ENCODE assay signal across 22 cellular contexts in the genomic region with DNA sequence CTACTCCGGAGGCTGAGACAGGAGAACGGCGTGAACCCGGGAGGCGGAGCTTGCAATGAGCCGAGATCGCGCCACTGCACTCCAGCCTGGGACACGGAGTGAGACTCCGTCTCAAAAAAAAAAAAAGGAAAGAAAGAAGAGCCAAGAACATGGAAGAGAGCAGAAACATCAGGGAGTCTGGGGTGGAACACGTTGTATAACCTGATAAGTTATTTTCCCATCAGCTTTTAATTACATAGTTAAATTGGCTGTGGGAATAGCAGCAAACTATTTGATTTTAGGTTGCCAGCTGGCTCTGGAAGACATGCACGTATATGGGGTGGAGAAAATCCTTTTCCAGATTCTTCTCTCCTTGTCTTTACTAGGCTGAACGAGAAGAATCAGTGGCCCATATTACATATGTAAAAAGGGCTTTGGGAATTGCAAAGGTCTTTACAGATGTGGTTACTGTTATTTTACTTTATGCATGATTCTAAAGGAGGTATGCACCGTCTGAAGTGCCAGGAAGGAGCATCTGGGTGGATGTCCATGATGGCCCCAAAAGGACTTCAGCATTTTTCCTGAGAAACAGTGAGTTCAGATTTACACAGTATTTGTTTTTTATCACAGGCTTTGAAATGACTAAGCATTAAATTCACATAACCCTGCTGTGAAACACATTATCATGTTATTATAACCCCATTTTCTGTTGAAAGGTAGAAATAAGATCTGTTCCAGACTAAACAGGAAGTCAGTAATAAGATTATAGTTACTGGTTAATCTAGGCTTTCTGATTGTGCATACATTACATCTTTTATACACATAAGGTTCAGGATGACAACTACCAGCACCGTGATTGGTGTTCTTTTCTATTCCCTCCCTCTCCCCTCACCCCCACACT. TPM values are rescaled to one million over a fixed set of nuclear protein-coding genes. Genes with fewer than 3 reads are reported as not detected.
A peak's percentile ranks its signal among the peaks of the same experiment; 100 is the strongest.
DNase-seq lines count a peak whose midpoint lies in the region; ATAC-seq, FAIRE-seq and TF ChIP-seq lines count a peak whose summit lies in the region.
"Had no signal": no experiment of that assay in that cellular context is flagged by ENCODE, and none has a peak within 500 bp of the region (broad histone marks: within the 10 kb centered on the region; RNA-seq: fewer than 3 reads in every experiment).

No MANE protein-coding gene starts in this region.

- peaks cover 0 to 3% (median 0%) of the 10 kb centered on the region in 11 donors for H3K9me3 Mint-ChIP-seq in naive thymus-derived CD4-positive, alpha-beta T cell
- H3K9me3 Mint-ChIP-seq in activated naive CD8-positive, alpha-beta T cell treated with anti-CD3 and anti-CD28 coated beads for 36 hours = no peaks in the 10 kb centered on the region
- H3K9me3 Mint-ChIP-seq: activated CD4-positive, alpha-beta memory T cell treated with anti-CD3 and anti-CD28 coated beads, Interleukin-2, amount 10 ng/mL, durations not matched to agents 7 days and 5 days; nephron progenitor cell had no signal

- H3K79me1 ChIP-seq in mesenchymal stem cell (replicated peaks; ENCODE audit: low read length, poor library complexity, severe bottlenecking) = no peaks in the 10 kb centered on the region

- peak overlapping the region; percentile 57 for H2AK5ac ChIP-seq in mesenchymal stem cell (ENCODE audit: low read length, severe bottlenecking)

- H3K27ac ChIP-seq in ACC112 (ENCODE audit: low read depth, low read length) = no peak overlapping the region
- no peak overlapping the region for H3K27ac ChIP-seq in K562 (ENCODE audit: extremely low read depth, low read depth, low read length)
- H3K27ac ChIP-seq in mesenchymal stem cell (ENCODE audit: low read length, poor library complexity, severe bottlenecking) = peak overlapping the region; percentile 78
- no peak overlapping the region for H3K27ac ChIP-seq in naive thymus-derived CD4-positive, alpha-beta T cell (ENCODE audit: low read depth, low read length)
- H3K27ac ChIP-seq: adrenal gland, heart left ventricle, upper lobe of left lung had no signal

- no peak overlapping the region for H2BK15ac ChIP-seq in mesenchymal stem cell (ENCODE audit: low read depth, poor library complexity, severe bottlenecking)

- DNase-seq in HEK293T (ENCODE audit: extremely low spot score) = no peak
- no peak for DNase-seq in K562 (ENCODE audit: extremely low read depth in 1 of 4, low spot score in 3 of 4)
- DNase-seq in mesenchymal stem cell = no peak
- DNase-seq in T-helper 9 cell = no peak
- no peak for DNase-seq in naive thymus-derived CD4-positive, alpha-beta T cell
- no peak for DNase-seq in activated naive CD8-positive, alpha-beta T cell treated with anti-CD3 and anti-CD28 coated beads for 36 hours
- DNase-seq: activated CD4-positive, alpha-beta memory T cell treated with anti-CD3 and anti-CD28 coated beads, Interleukin-2, amount 10 ng/mL, durations not matched to agents 7 days and 5 days; activated CD4-positive, CD25-positive, alpha-beta regulatory T cell; activated gamma-delta T cell treated with Interleukin-2 at 50 U/mL for 16 hours; activated T-cell treated with anti-CD3 and anti-CD28 coated beads for 4 hours; adrenal gland; caudate nucleus; CD4-positive, CD25-positive, alpha-beta regulatory T cell; DMS 273 treated with DMSO at 0.1 percent for 48 hours; heart left ventricle; NCI-H1417; NCI-H2107; nephron progenitor cell; T1000; upper lobe of left lung had no signal

- H3K14ac ChIP-seq in mesenchymal stem cell (ENCODE audit: low read length in 2 of 2) = no peak overlapping the region

- CTCF ChIA-PET in HEK293T (lab: Yijun Ruan, JAX) = no interaction called here
- CTCF ChIA-PET in K562 (lab: Yijun Ruan, JAX; ENCODE audit: low intra/inter-chr PET ratio) = no interaction called here
- CTCF ChIA-PET in naive thymus-derived CD4-positive, alpha-beta T cell (lab: Charles Lee) = no interaction called here

- no peak for TF ChIP-seq EP300 in K562 (IDR thresholded peaks at IDR 0.05; ENCODE audit: low read length)

- POLR2A ChIA-PET in HEK293T (lab: Yijun Ruan, JAX) (no interaction called here), K562 (lab: Yijun Ruan, JAX) (no interaction called here)
- POLR2A ChIA-PET in naive thymus-derived CD4-positive, alpha-beta T cell (lab: Charles Lee) = interaction anchor here (0.7 kb wide), 1 partner anchor 27 kb away, joined by 3 read pairs; no protein-coding TSS in a partner anchor

- H3K79me2 ChIP-seq in ACC112 (ENCODE audit: control insufficient read depth, insufficient read depth, low read length, unreplicated experiment) = peaks cover 3% of the 10 kb centered on the region
- H3K79me2 ChIP-seq in K562 (ENCODE audit: control insufficient read depth, insufficient read depth, low read length) = peaks cover 6% of the 10 kb centered on the region

- H4K91ac ChIP-seq in mesenchymal stem cell (ENCODE audit: low read length) = no peak overlapping the region

- H3K27me3 ChIP-seq in ACC112 (ENCODE audit: insufficient read depth, low read length) (no peaks in the 10 kb centered on the region), K562 (ENCODE audit: control insufficient read depth in 2 of 2, insufficient read depth in 2 of 2, low read length in 2 of 2) (no peaks in the 10 kb centered on the region), mesenchymal stem cell (ENCODE audit: control insufficient read depth in 1 of 2, insufficient read depth in 1 of 2, low read length in 2 of 2) (no peaks in the 10 kb centered on the region)
- H3K27me3 ChIP-seq in naive thymus-derived CD4-positive, alpha-beta T cell (ENCODE audit: control insufficient read depth in 2 of 2, insufficient read depth in 2 of 2, low read length in 2 of 2) = no peaks in the 10 kb centered on the region
- H3K27me3 ChIP-seq: adrenal gland, upper lobe of left lung had no signal

- no peaks in the 10 kb centered on the region for H4K20me1 ChIP-seq in K562 (replicated peaks; ENCODE audit: control insufficient read depth, insufficient read depth, low read length)

- TF ChIP-seq CTCF in K562 (IDR thresholded peaks at IDR 0.05 in 2 of 3, conservative IDR thresholded peaks at IDR 0.05 in 1 of 3; ENCODE audit: insufficient read depth in 2 of 3, low read depth in 1 of 3, low read length in 3 of 3) = no peak

- H3K27me3 Mint-ChIP-seq in naive thymus-derived CD4-positive, alpha-beta T cell = peaks cover 0 to 8% (median 0%) of the 10 kb centered on the region in 5 donors
- H3K27me3 Mint-ChIP-seq in activated naive CD8-positive, alpha-beta T cell treated with anti-CD3 and anti-CD28 coated beads for 36 hours = peaks cover 3% of the 10 kb centered on the region
- H3K27me3 Mint-ChIP-seq: activated CD4-positive, alpha-beta memory T cell treated with anti-CD3 and anti-CD28 coated beads, Interleukin-2, amount 10 ng/mL, durations not matched to agents 7 days and 5 days; CD4-positive, CD25-positive, alpha-beta regulatory T cell had no signal

- H3K36me3 Mint-ChIP-seq in naive thymus-derived CD4-positive, alpha-beta T cell = peaks cover 0 to 4% (median 0%) of the 10 kb centered on the region in 5 donors
- H3K36me3 Mint-ChIP-seq in activated naive CD8-positive, alpha-beta T cell treated with anti-CD3 and anti-CD28 coated beads for 36 hours = peaks cover 4% of the 10 kb centered on the region
- H3K36me3 Mint-ChIP-seq: CD4-positive, CD25-positive, alpha-beta regulatory T cell had no signal

- H3K27ac Mint-ChIP-seq in naive thymus-derived CD4-positive, alpha-beta T cell = no peak overlapping the region
- no peak overlapping the region for H3K27ac Mint-ChIP-seq in activated naive CD8-positive, alpha-beta T cell treated with anti-CD3 and anti-CD28 coated beads for 36 hours
- H3K27ac Mint-ChIP-seq: activated CD4-positive, alpha-beta memory T cell treated with anti-CD3 and anti-CD28 coated beads, Interleukin-2, amount 10 ng/mL, durations not matched to agents 7 days and 5 days; nephron progenitor cell had no signal

- ATAC-seq in K562 (peak; percentile 34), HG02798 (IDR thresholded peaks at IDR 0.05; ENCODE audit: poor library complexity, unreplicated experiment) (no peak)
- no peak for ATAC-seq in naive thymus-derived CD4-positive, alpha-beta T cell
- ATAC-seq: heart left ventricle had no signal

- H3K4me1 Mint-ChIP-seq in naive thymus-derived CD4-positive, alpha-beta T cell = peaks cover 0 to 33% (median 9%) of the 10 kb centered on the region in 7 donors
- peaks cover 11% of the 10 kb centered on the region for H3K4me1 Mint-ChIP-seq in activated naive CD8-positive, alpha-beta T cell treated with anti-CD3 and anti-CD28 coated beads for 36 hours

- H3K4me1 ChIP-seq in ACC112 (ENCODE audit: control insufficient read depth, insufficient read depth, low read length, unreplicated experiment) = peaks cover 11% of the 10 kb centered on the region
- H3K4me1 ChIP-seq in K562 (replicated peaks in 1 of 2; ENCODE audit: control insufficient read depth in 2 of 2, insufficient read depth in 2 of 2, low read length in 2 of 2) = peaks cover 0 to 7% of the 10 kb centered on the region in 2 experiments; a peak in 2 of 5 replicates
- H3K4me1 ChIP-seq in mesenchymal stem cell (ENCODE audit: control insufficient read depth, insufficient read depth, low read depth, low read length) = peaks cover 11% of the 10 kb centered on the region
- H3K4me1 ChIP-seq in naive thymus-derived CD4-positive, alpha-beta T cell (ENCODE audit: control insufficient read depth in 2 of 2, insufficient read depth in 2 of 2, low read length in 2 of 2) = peaks cover 0 to 8% of the 10 kb centered on the region in 2 donors
- H3K4me1 ChIP-seq: adrenal gland had no signal

- H3K18ac ChIP-seq in mesenchymal stem cell (ENCODE audit: low read depth in 1 of 2, low read length in 2 of 2) = no peak overlapping the region

- BruUV-seq in K562 (replicated peaks; lab: Mats Ljungman, UMichigan) = no TSS peak

- in situ Hi-C loops in K562 (cut with MboI) = no loop called here

- H3K9ac ChIP-seq in K562 (ENCODE audit: insufficient read depth in 1 of 2, low read depth in 2 of 2, low read length in 2 of 2) = no peak overlapping the region; a peak in 1 of 4 replicates
- no peak overlapping the region for H3K9ac ChIP-seq in mesenchymal stem cell (ENCODE audit: low read length)

- H2AFZ ChIP-seq in ACC112 (ENCODE audit: low read length, unreplicated experiment) (peak overlapping the region; percentile 44), K562 (ENCODE audit: low read depth, low read length) (peak overlapping the region; percentile 53), mesenchymal stem cell (ENCODE audit: low read depth, low read length) (no peak overlapping the region)

- no peaks in the 10 kb centered on the region for H3K9me1 ChIP-seq in K562 (ENCODE audit: control insufficient read depth, insufficient read depth, low read length)

- WGBS in K562 (ENCODE audit: insufficient coverage, low coverage, missing lambda C conversion rate) = 6% methylated on average over 6 of the region's 15 CpGs
- 91% methylated on average over 11 of the region's 15 CpGs for WGBS in mesenchymal stem cell

- no peak overlapping the region for H3K4ac ChIP-seq in mesenchymal stem cell (ENCODE audit: low read depth in 1 of 2, low read length in 2 of 2)

- no peak overlapping the region for H3K23ac ChIP-seq in mesenchymal stem cell (ENCODE audit: low read length in 2 of 2)

- H3K9me3 ChIP-seq in K562 (replicated peaks; ENCODE audit: control insufficient read depth, insufficient read depth, low read depth, low read length) (no peaks in the 10 kb centered on the region), mesenchymal stem cell (ENCODE audit: control insufficient read depth, low read length) (no peaks in the 10 kb centered on the region)
- no peaks in the 10 kb centered on the region for H3K9me3 ChIP-seq in naive thymus-derived CD4-positive, alpha-beta T cell (ENCODE audit: control insufficient read depth in 2 of 3, low read length in 3 of 3)
- H3K9me3 ChIP-seq: adrenal gland, heart left ventricle, upper lobe of left lung had no signal

- H2BK120ac ChIP-seq in mesenchymal stem cell (ENCODE audit: low read depth, low read length) = no peak overlapping the region

- H3K36me3 ChIP-seq in ACC112 (ENCODE audit: insufficient read depth, low read length) (no peaks in the 10 kb centered on the region), K562 (ENCODE audit: control insufficient read depth, insufficient read depth, low read length) (no peaks in the 10 kb centered on the region), mesenchymal stem cell (ENCODE audit: control insufficient read depth in 1 of 2, insufficient read depth in 2 of 2, low read depth in 1 of 2, low read length in 2 of 2) (no peaks in the 10 kb centered on the region)
- H3K36me3 ChIP-seq in naive thymus-derived CD4-positive, alpha-beta T cell (ENCODE audit: control insufficient read depth in 2 of 3, insufficient read depth in 3 of 3, low read length in 3 of 3) = peaks cover 0 to 6% (median 0%) of the 10 kb centered on the region in 3 experiments
- H3K36me3 ChIP-seq: adrenal gland, heart left ventricle, upper lobe of left lung had no signal

- H3K4me2 ChIP-seq in K562 (ENCODE audit: insufficient read depth, low read length) (peak overlapping the region; percentile 46), mesenchymal stem cell (ENCODE audit: low read length, poor library complexity, severe bottlenecking) (peak overlapping the region; percentile 52)

- TF ChIP-seq POLR2A in K562 (conservative IDR thresholded peaks at IDR 0.05) = peak; percentile 72

- no peak overlapping the region for H2BK12ac ChIP-seq in mesenchymal stem cell (ENCODE audit: low read length in 2 of 2)

- intact Hi-C loops in K562 (cut with micrococcal nuclease) = no loop called here
- intact Hi-C loops in naive thymus-derived CD4-positive, alpha-beta T cell (cut with micrococcal nuclease) = no loop called here

- no peak for FAIRE-seq in K562 (lab: Jason Lieb, UNC)

- H2BK5ac ChIP-seq in mesenchymal stem cell (ENCODE audit: low read depth, low read length, poor library complexity, severe bottlenecking) = no peak overlapping the region

- H4K8ac ChIP-seq in mesenchymal stem cell (ENCODE audit: low read length) = no peak overlapping the region

- H3K4me3 Mint-ChIP-seq in naive thymus-derived CD4-positive, alpha-beta T cell = no peak overlapping the region
- no peak overlapping the region for H3K4me3 Mint-ChIP-seq in activated naive CD8-positive, alpha-beta T cell treated with anti-CD3 and anti-CD28 coated beads for 36 hours
- H3K4me3 Mint-ChIP-seq: activated CD4-positive, alpha-beta memory T cell treated with anti-CD3 and anti-CD28 coated beads, Interleukin-2, amount 10 ng/mL, durations not matched to agents 7 days and 5 days; nephron progenitor cell had no signal

- TF ChIP-seq RAD21 in K562 (CRISPR knock-in tag; conservative IDR thresholded peaks at IDR 0.05 in 1 of 2, IDR thresholded peaks at IDR 0.05 in 1 of 2) = no peak

- H3K4me3 ChIP-seq in ACC112 (ENCODE audit: low read depth, low read length) (no peak overlapping the region), K562 (peak overlapping the region; percentile 13; the same call in 1 of the 2 replicates), mesenchymal stem cell (ENCODE audit: insufficient read depth in 1 of 2, low read depth in 1 of 2, low read length in 2 of 2) (no peak overlapping the region)
- no peak overlapping the region for H3K4me3 ChIP-seq in naive thymus-derived CD4-positive, alpha-beta T cell (ENCODE audit: low read length)
- H3K4me3 ChIP-seq: adrenal gland, heart left ventricle, upper lobe of left lung had no signal

RNA-seq across cellular contexts. Expression of a gene that starts 4.6 kb away (rescaled TPM):
- total RNA-seq in K562 (2011; cell fraction: chromatin; rRNA removed; ENCODE audit: low replicate concordance) = 22.6 and 69.7 TPM in 2 replicates
- 8.0 and 12.6 TPM in 2 replicates for total RNA-seq in K562 (2011; cell fraction: nucleolus; rRNA removed)
- 20.5 and 22.8 TPM in 2 replicates for total RNA-seq in K562 (2011; cell fraction: nucleoplasm; rRNA removed)
- total RNA-seq in K562 (2014; rRNA removed) = 5.7 and 6.2 TPM in 2 replicates
- 12.8 and 15.7 TPM in 2 replicates for total RNA-seq in K562 (2014; rRNA removed; fragmentation: Illumina TruSeq; extraction: Trizol)
- 11.9 and 12.0 TPM in 2 replicates for total RNA-seq in K562 (2015; rRNA removed; fragmentation: Illumina TruSeq; extraction: Trizol)
- total RNA-seq in K562 (2021) = 11.3 and 13.6 TPM in 2 replicates
- 12.0 and 12.8 TPM in 2 replicates for polyA plus RNA-seq in K562 (2011; rRNA removed)
- polyA plus RNA-seq in K562 (2011; cell fraction: cytosol; rRNA removed) = 1.7 and 5.0 TPM in 2 replicates
- 15.9 and 16.4 TPM in 2 replicates for polyA plus RNA-seq in K562 (2011; cell fraction: nucleus; rRNA removed)
- polyA plus RNA-seq in K562 (2012) = 5.9 and 6.6 TPM in 2 replicates
- polyA plus RNA-seq in K562 (2014; fragmentation: Illumina TruSeq; extraction: Trizol) = 11.4 and 18.2 TPM in 2 replicates
- polyA plus RNA-seq in K562 (2014; fragmentation: Nextera tagmentation; extraction: Ambion mirVana) = 1 to 10 TPM; 3.7 to 3.9 TPM
- 9.4 and 11.2 TPM in 2 replicates for polyA plus RNA-seq in K562 (2014; rRNA removed)
- 14.1 and 20.2 TPM in 2 replicates for polyA minus RNA-seq in K562 (2011; rRNA and poly(A)+ RNA removed)
- polyA minus RNA-seq in K562 (2011; cell fraction: cytosol; rRNA and poly(A)+ RNA removed) = 9.9 and 11.7 TPM in 2 replicates
- polyA minus RNA-seq in K562 (2011; cell fraction: nucleus; rRNA and poly(A)+ RNA removed) = 16.7 and 21.1 TPM in 2 replicates
- polyA plus RNA-seq in mesenchymal stem cell (2013, experiment 1 of 2) = 12.1 TPM
- polyA plus RNA-seq in mesenchymal stem cell (2013, experiment 2 of 2) = 10.4 TPM
- total RNA-seq in naive thymus-derived CD4-positive, alpha-beta T cell = 10 to 100 TPM; 30.6 to 99.6 (median 90.4) TPM
- 10 to 100 TPM; 15.8 to 35.7 TPM for polyA plus RNA-seq in naive thymus-derived CD4-positive, alpha-beta T cell
- total RNA-seq in activated naive CD8-positive, alpha-beta T cell treated with anti-CD3 and anti-CD28 coated beads for 36 hours = 10 to 100 TPM; 29.1 to 33.5 TPM

RNA-seq across cellular contexts. Expression of a gene that starts 43.1 kb away (rescaled TPM):
- total RNA-seq in K562 (2011; cell fraction: chromatin; rRNA removed; ENCODE audit: low replicate concordance) = 42.8 and 88.7 TPM in 2 replicates
- total RNA-seq in K562 (2011; cell fraction: nucleolus; rRNA removed) = 18.0 and 18.7 TPM in 2 replicates
- total RNA-seq in K562 (2011; cell fraction: nucleoplasm; rRNA removed) = 27.5 and 40.8 TPM in 2 replicates
- total RNA-seq in K562 (2014; rRNA removed) (12.5 and 14.0 TPM in 2 replicates), K562 (2014; rRNA removed; fragmentation: Illumina TruSeq; extraction: Trizol) (21.4 and 25.1 TPM in 2 replicates), K562 (2015; rRNA removed; fragmentation: Illumina TruSeq; extraction: Trizol) (16.8 and 18.8 TPM in 2 replicates), K562 (2021) (13.0 and 15.1 TPM in 2 replicates)
- polyA plus RNA-seq in K562 (2011; rRNA removed) (25.2 and 33.7 TPM in 2 replicates), K562 (2014; fragmentation: Illumina TruSeq; extraction: Trizol) (17.6 and 20.6 TPM in 2 replicates), K562 (2014; fragmentation: Nextera tagmentation; extraction: Ambion mirVana) (10 to 100 TPM; 19.0 to 20.7 TPM), K562 (2014; rRNA removed) (20.1 and 25.5 TPM in 2 replicates)
- 6.1 and 9.4 TPM in 2 replicates for polyA plus RNA-seq in K562 (2011; cell fraction: cytosol; rRNA removed)
- 24.9 and 30.7 TPM in 2 replicates for polyA plus RNA-seq in K562 (2011; cell fraction: nucleus; rRNA removed)
- 9.2 and 12.8 TPM in 2 replicates for polyA plus RNA-seq in K562 (2012)
- polyA minus RNA-seq in K562 (2011; rRNA and poly(A)+ RNA removed) = 29.5 and 36.6 TPM in 2 replicates
- 10.2 and 16.1 TPM in 2 replicates for polyA minus RNA-seq in K562 (2011; cell fraction: cytosol; rRNA and poly(A)+ RNA removed)
- polyA minus RNA-seq in K562 (2011; cell fraction: nucleus; rRNA and poly(A)+ RNA removed) = 12.1 and 18.9 TPM in 2 replicates
- polyA plus RNA-seq in mesenchymal stem cell (2013, experiment 1 of 2) = 10.2 TPM
- 9.9 TPM for polyA plus RNA-seq in mesenchymal stem cell (2013, experiment 2 of 2)
- total RNA-seq in naive thymus-derived CD4-positive, alpha-beta T cell = 10 to 100 TPM; 21.7 to 38.2 (median 30.9) TPM
- polyA plus RNA-seq in naive thymus-derived CD4-positive, alpha-beta T cell = 10 to 100 TPM; 11.8 to 16.6 TPM
- total RNA-seq in activated naive CD8-positive, alpha-beta T cell treated with anti-CD3 and anti-CD28 coated beads for 36 hours = 10 to 100 TPM; 18.8 to 19.7 TPM
